ENCODE assay signal across 14 cellular contexts in genomic region chr4:2300431-2300861, GRCh38. TPM values are rescaled to one million over a fixed set of nuclear protein-coding genes. Genes with fewer than 3 reads are reported as not detected.
DNase-seq lines count a peak whose midpoint lies in the region; ATAC-seq and TF ChIP-seq lines count a peak whose summit lies in the region.
"Had no signal": no experiment of that assay in that cellular context is flagged by ENCODE, and none has a peak within 500 bp of the region (broad histone marks: within the 10 kb centered on the region; RNA-seq: fewer than 3 reads in every experiment).

No MANE protein-coding gene starts in this region.

- H3K9me3 Mint-ChIP-seq in CD4-positive, alpha-beta T cell: no peaks in the 10 kb centered on the region
- peaks cover 6% of the 10 kb centered on the region for H3K9me3 Mint-ChIP-seq in chondrocyte (ENCODE audit: low read depth)

- no peak overlapping the region for H3K4me3 Mint-ChIP-seq in CD4-positive, alpha-beta T cell
- no peak overlapping the region for H3K4me3 Mint-ChIP-seq in T-helper 17 cell
- H3K4me3 Mint-ChIP-seq in chondrocyte (ENCODE audit: unreplicated experiment): no peak overlapping the region

- no peak for ATAC-seq in CD4-positive, alpha-beta T cell (ENCODE audit: poor library complexity)
- no peak for ATAC-seq in T-helper 17 cell

- no peaks in the 10 kb centered on the region for H3K9me3 ChIP-seq in CD4-positive, alpha-beta T cell (ENCODE audit: control insufficient read depth, low read length)
- H3K9me3 ChIP-seq in T-helper 17 cell (ENCODE audit: control insufficient read depth, low read length, poor library complexity, severe bottlenecking) (no peaks in the 10 kb centered on the region), spleen (peaks cover 0 to 6% (median 0%) of the 10 kb centered on the region in 8 donors)
- H3K9me3 ChIP-seq: Peyer's patch had no signal

- peaks cover 0 to 26% (median 0%) of the 10 kb centered on the region in 6 donors for H3K36me3 ChIP-seq in spleen

- no peaks in the 10 kb centered on the region for H3K27me3 ChIP-seq in CD4-positive, alpha-beta T cell (ENCODE audit: control insufficient read depth, insufficient read depth, low read length)
- no peaks in the 10 kb centered on the region for H3K27me3 ChIP-seq in spleen (replicated peaks in 1 of 7)
- H3K27me3 ChIP-seq: Peyer's patch had no signal

- WGBS in spleen, 5 donors: 91 to 94% (median 93%) methylated on average over 20 to 22 of the region's 22 CpGs

- no peak for DNase-seq in CD4-positive, alpha-beta T cell
- DNase-seq in T-helper 17 cell (no peak), iPS-NIHi7 (ENCODE audit: extremely low spot score) (peak; percentile 7), spleen (peak; percentile 70), chondrocyte (ENCODE audit: low spot score) (no peak), foreskin melanocyte (no peak)
- DNase-seq in stimulated activated CD4-positive, alpha-beta T cell treated with anti-CD3 and anti-CD28 coated beads, Interleukin-15, amount 100 ng/mL, for 24 hours: no peak
- DNase-seq: EL, H9, NCI-H146, NCI-H2081 treated with DMSO at 0.1 percent for 48 hours, NCI-H524, SHP77 had no signal

- POLR2A ChIA-PET in CD4-positive, alpha-beta T cell (lab: Charles Lee): interaction anchor here (1.1 kb wide), 1 partner anchor 58 kb away, joined by 3 read pairs; the partner anchor contains the start of genes HAUS3 and POLN

- no peak for TF ChIP-seq POLR2A in spleen (IDR thresholded peaks at IDR 0.05)

- H3K4me1 Mint-ChIP-seq in CD4-positive, alpha-beta T cell (ENCODE audit: low read depth): peaks cover 32% of the 10 kb centered on the region
- H3K4me1 Mint-ChIP-seq in T-helper 17 cell (peaks cover 13% of the 10 kb centered on the region), chondrocyte (ENCODE audit: low read depth) (no peaks in the 10 kb centered on the region)

- intact Hi-C loops in CD4-positive, alpha-beta T cell (cut with DNase I, micrococcal nuclease): no loop called here
- intact Hi-C loops in spleen (cut with DNase I; ENCODE audit: low total_unique reads): no loop called here

- peaks cover 0 to 18% (median 6%) of the 10 kb centered on the region in 6 donors for H3K4me1 ChIP-seq in spleen
- H3K4me1 ChIP-seq: Peyer's patch had no signal

- H3K4me3 ChIP-seq in spleen: no peak overlapping the region
- H3K4me3 ChIP-seq: Peyer's patch had no signal

- CTCF ChIA-PET in CD4-positive, alpha-beta T cell (lab: Charles Lee): no interaction called here

- no peaks in the 10 kb centered on the region for H3K27me3 Mint-ChIP-seq in CD4-positive, alpha-beta T cell
- H3K27me3 Mint-ChIP-seq in T-helper 17 cell (no peaks in the 10 kb centered on the region), chondrocyte (ENCODE audit: low read depth) (peaks cover 10% of the 10 kb centered on the region)

- peak overlapping the region; percentile 83 for H3K27ac Mint-ChIP-seq in CD4-positive, alpha-beta T cell
- H3K27ac Mint-ChIP-seq in T-helper 17 cell (peak overlapping the region; percentile 81), chondrocyte (ENCODE audit: unreplicated experiment) (no peak overlapping the region)
- H3K27ac Mint-ChIP-seq: H9 had no signal

- H3K36me3 Mint-ChIP-seq in CD4-positive, alpha-beta T cell (ENCODE audit: low read depth): peaks cover 12% of the 10 kb centered on the region
- peaks cover 6% of the 10 kb centered on the region for H3K36me3 Mint-ChIP-seq in T-helper 17 cell (ENCODE audit: low read depth)
- H3K36me3 Mint-ChIP-seq in chondrocyte (ENCODE audit: low read depth): peaks cover 8% of the 10 kb centered on the region

- TF ChIP-seq CTCF in CD4-positive, alpha-beta T cell (IDR thresholded peaks at IDR 0.05): no peak
- TF ChIP-seq CTCF in spleen (IDR thresholded peaks at IDR 0.05 in 8 of 11, conservative IDR thresholded peaks at IDR 0.05 in 3 of 11): no peak
- TF ChIP-seq CTCF in chondrocyte (IDR thresholded peaks at IDR 0.05): no peak

- no peak overlapping the region for H3K27ac ChIP-seq in CD4-positive, alpha-beta T cell (ENCODE audit: low read depth, low read length)
- H3K27ac ChIP-seq in spleen: no peak overlapping the region
- H3K27ac ChIP-seq: Peyer's patch had no signal

RNA-seq across cellular contexts. Expression of gene MXD4, which starts 38.5 kb away (rescaled TPM):
- 100 to 1,000 TPM; 140 to 147 TPM for total RNA-seq in CD4-positive, alpha-beta T cell
- 100 to 1,000 TPM in 1 of 2 donors, 10 to 100 TPM in 1; 81.4 to 100 TPM for total RNA-seq in T-helper 17 cell
- 100 to 1,000 TPM in 5 of 7 donors, 10 to 100 TPM in 2; 51.8 to 128 (median 112) TPM for total RNA-seq in spleen
- polyA plus RNA-seq in spleen: 100 to 1,000 TPM in 1 of 3 donors, 10 to 100 TPM in 2; 36.0 to 103 (median 38.4) TPM
- total RNA-seq in chondrocyte: 80.3 to 114 TPM (median 82.7 TPM) in 3 replicates

RNA-seq across cellular contexts. Expression of gene HAUS3, which starts 58.5 kb away (rescaled TPM):
- 100 to 1,000 TPM; 143 to 148 TPM for total RNA-seq in CD4-positive, alpha-beta T cell
- total RNA-seq in T-helper 17 cell (10 to 100 TPM; 78.5 to 94.5 TPM), spleen (10 to 100 TPM; 16.2 to 22.4 (median 19.2) TPM), chondrocyte (8.6 to 12.5 TPM (median 10.0 TPM) in 3 replicates)
- polyA plus RNA-seq in spleen: 10 to 100 TPM; 10.3 to 15.0 (median 13.0) TPM

RNA-seq across cellular contexts. Expression of gene POLN, which starts 58.5 kb away (rescaled TPM):
- 1 to 10 TPM; 2.1 to 2.3 TPM for total RNA-seq in CD4-positive, alpha-beta T cell
- total RNA-seq in T-helper 17 cell: 1 to 10 TPM; 2.8 to 3.9 TPM
- total RNA-seq in spleen: 1 to 10 TPM; 1.9 to 3.5 (median 2.9) TPM
- 1 to 10 TPM; 1.2 to 1.5 (median 1.5) TPM for polyA plus RNA-seq in spleen
- total RNA-seq in chondrocyte: 3.8 to 9.1 TPM (median 5.5 TPM) in 3 replicates

Comparison
In these comparisons a context has a peak if more than half of its experiments do, and no peak if none do; other contexts are left out.
1. DNase-seq: peak in iPS-NIHi7 (single experiment) and spleen (single experiment); none in CD4-positive, alpha-beta T cell (0 of 10), T-helper 17 cell (0 of 3), stimulated activated CD4-positive, alpha-beta T cell treated with anti-CD3 and anti-CD28 coated beads, Interleukin-15, amount 100 ng/mL, for 24 hours (single experiment), chondrocyte (single experiment) and foreskin melanocyte (single experiment).